In genomic region chr18:50297621-50298442, GRCh38 we compare ENCODE assay signal across 8 cellular contexts. TPM values are rescaled to one million over a fixed set of nuclear protein-coding genes. Genes with fewer than 3 reads are reported as not detected.
DNase-seq lines count a peak whose midpoint lies in the region; ATAC-seq, FAIRE-seq and TF ChIP-seq lines count a peak whose summit lies in the region.

No MANE protein-coding gene starts in this region.

- no peak overlapping the region for H3K4me2 ChIP-seq in PC-3 (ENCODE audit: low read length)

- CTCF ChIA-PET in PC-3 (lab: Charles Lee), result no interaction called here

- POLR2A ChIA-PET in PC-3 (lab: Charles Lee; ENCODE audit: unreplicated experiment), result no interaction called here

- BruUV-seq in PC-3 (replicated peaks; lab: Mats Ljungman, UMichigan), result no TSS peak

- H3K4me1 ChIP-seq in colonic mucosa (no peaks in the 10 kb centered on the region), PC-3 (ENCODE audit: insufficient read depth, low read length) (no peaks in the 10 kb centered on the region)

- H3K9me3 ChIP-seq in colonic mucosa, result no peaks in the 10 kb centered on the region
- no peaks in the 10 kb centered on the region for H3K9me3 ChIP-seq in PC-3 (ENCODE audit: low read length)

- H3K27ac ChIP-seq in colonic mucosa (no peak overlapping the region), PC-3 (ENCODE audit: low read length) (no peak overlapping the region)

- H4K20me1 ChIP-seq in PC-3 (ENCODE audit: low read length), result no peaks in the 10 kb centered on the region

- H2AFZ ChIP-seq in PC-3 (ENCODE audit: low read length), result no peak overlapping the region

- ATAC-seq in HG02571 (IDR thresholded peaks at IDR 0.05; ENCODE audit: unreplicated experiment) (peak; percentile 100), PC-3 (no peak)

- H3K9me2 ChIP-seq in PC-3 (replicated peaks; ENCODE audit: low read length), result no peaks in the 10 kb centered on the region

- H3F3A ChIP-seq in PC-3 (ENCODE audit: low read length, unreplicated experiment), result no peaks in the 10 kb centered on the region

- peaks cover 3% of the 10 kb centered on the region for H3K27me3 ChIP-seq in colonic mucosa
- peaks cover 1% of the 10 kb centered on the region for H3K27me3 ChIP-seq in kidney epithelial cell (ENCODE audit: control insufficient read depth, insufficient read depth, low read length)
- no peaks in the 10 kb centered on the region for H3K27me3 ChIP-seq in PC-3 (ENCODE audit: low read length)

- peak; percentile 87 for DNase-seq in GM12892 (ENCODE audit: insufficient read length)
- DNase-seq in NB4 (ENCODE audit: low read depth), result peak; percentile 86
- DNase-seq in colonic mucosa, result peak; percentile 77
- no peak for DNase-seq in kidney epithelial cell (ENCODE audit: low read depth)
- peak; percentile 49 to 64 (median 63) for DNase-seq in stimulated activated CD4-positive, alpha-beta T cell treated with anti-CD3 and anti-CD28 coated beads, Interleukin-12 subunit alpha, Interleukin-12 subunit beta, amount 100 ng/mL, for 48 hours (ENCODE audit: low read depth in 2 of 3, low spot score in 1 of 3)
- no peak for DNase-seq in PC-3

- H3K79me2 ChIP-seq in PC-3 (ENCODE audit: low read length), result no peaks in the 10 kb centered on the region

- TF ChIP-seq POLR2A in GM12892 (IDR thresholded peaks at IDR 0.05; ENCODE audit: low read depth, low read length) (no peak), NB4 (IDR thresholded peaks at IDR 0.05; ENCODE audit: extremely low read depth, insufficient read length) (no peak)

- intact Hi-C loops in colonic mucosa (cut with DNase I) (loop anchor here (10.0 kb wide), 1 partner anchor 77 kb away; the partner anchor contains the start of gene SKA1), PC-3 (cut with micrococcal nuclease) (no loop called here)

- H3K9ac ChIP-seq in colonic mucosa (ENCODE audit: low read depth in 2 of 2, low read length in 2 of 2), result peak overlapping the region in 1 of 2 donors; percentile 63
- no peak overlapping the region for H3K9ac ChIP-seq in PC-3 (ENCODE audit: low read length)

- no peaks in the 10 kb centered on the region for H3K36me3 ChIP-seq in colonic mucosa
- no peaks in the 10 kb centered on the region for H3K36me3 ChIP-seq in kidney epithelial cell (ENCODE audit: control insufficient read depth, insufficient read depth, low read length)
- H3K36me3 ChIP-seq in PC-3 (ENCODE audit: low read depth, low read length), result no peaks in the 10 kb centered on the region

- H3K4me3 ChIP-seq in NB4 (ENCODE audit: low read depth, low read length) (peak overlapping the region; percentile 38), WI38 (ENCODE audit: low read depth, low read length) (peak overlapping the region; percentile 58), colonic mucosa (peak overlapping the region; percentile 40), kidney epithelial cell (ENCODE audit: low read depth, low read length) (peak overlapping the region; percentile 30), PC-3 (ENCODE audit: low read length) (no peak overlapping the region)

- no peak for TF ChIP-seq CTCF in NB4 (IDR thresholded peaks at IDR 0.05; ENCODE audit: low read depth, low read length)
- no peak for TF ChIP-seq CTCF in WI38 (IDR thresholded peaks at IDR 0.05; ENCODE audit: low read depth, low read length)
- TF ChIP-seq CTCF in colonic mucosa (IDR thresholded peaks at IDR 0.05), result no peak
- no peak for TF ChIP-seq CTCF in kidney epithelial cell (IDR thresholded peaks at IDR 0.05; ENCODE audit: insufficient read depth, low read length, poor library complexity, severe bottlenecking)
- TF ChIP-seq CTCF in PC-3 (conservative IDR thresholded peaks at IDR 0.05; ENCODE audit: low read depth, low read length), result no peak

- FAIRE-seq in GM12892 (lab: Jason Lieb, UNC), result peak; percentile 98

RNA-seq across cellular contexts. Expression of gene CXXC1, which starts 10.3 kb away (rescaled TPM):
- polyA plus RNA-seq in GM12892 (2012; ENCODE audit: missing spikeins), result 108 TPM
- 100 to 1,000 TPM in 1 of 2 donors, 10 to 100 TPM in 1; 46.1 to 102 TPM for total RNA-seq in colonic mucosa
- total RNA-seq in kidney epithelial cell, result 41.3 and 45.8 TPM in 2 replicates
- total RNA-seq in PC-3 (2014; rRNA removed), result 25.4 and 38.2 TPM in 2 replicates

RNA-seq across cellular contexts. Expression of gene MBD1, which starts 16.5 kb away (rescaled TPM):
- 47.7 TPM for polyA plus RNA-seq in GM12892 (2012; ENCODE audit: missing spikeins)
- total RNA-seq in colonic mucosa, result 10 to 100 TPM; 54.2 to 92.3 TPM
- 72.2 and 91.9 TPM in 2 replicates for total RNA-seq in kidney epithelial cell
- total RNA-seq in PC-3 (2014; rRNA removed), result 30.2 and 42.6 TPM in 2 replicates

RNA-seq across cellular contexts. Expression of gene CFAP53, which starts 31.5 kb away (rescaled TPM):
- 0.23 TPM for polyA plus RNA-seq in GM12892 (2012; ENCODE audit: missing spikeins)
- total RNA-seq in colonic mucosa (under 1 TPM; 0.16 to 0.44 TPM), kidney epithelial cell (0.29 and 1.3 TPM in 2 replicates), PC-3 (2014; rRNA removed) (not detected in 2 replicates)

Comparison
In these comparisons a context has a peak if more than half of its experiments do, and no peak if none do; other contexts are left out.
1. DNase-seq: peak in GM12892 (single experiment), NB4 (single experiment), colonic mucosa (single experiment) and stimulated activated CD4-positive, alpha-beta T cell treated with anti-CD3 and anti-CD28 coated beads, Interleukin-12 subunit alpha, Interleukin-12 subunit beta, amount 100 ng/mL, for 48 hours (3 of 3); none in kidney epithelial cell (single experiment) and PC-3 (single experiment).